In the genomic region with DNA sequence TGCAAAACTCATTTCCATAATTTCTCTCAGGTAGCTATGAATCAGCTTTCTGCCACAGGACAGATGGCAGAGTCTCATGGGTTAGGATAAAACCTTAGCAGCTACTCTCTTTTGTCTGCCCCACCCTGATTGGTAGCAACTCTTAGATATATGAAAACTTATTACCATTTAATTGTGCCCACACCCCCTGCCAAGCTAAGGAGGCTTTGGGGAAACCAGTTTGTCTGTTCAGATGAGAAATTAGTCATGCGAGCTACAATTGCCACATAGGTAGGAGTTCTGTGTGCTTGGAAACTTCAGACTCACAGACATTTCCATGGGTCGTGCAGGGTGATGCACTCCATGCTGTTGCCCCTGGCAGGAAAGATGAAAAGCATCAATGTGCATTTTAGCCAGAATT, we compare ENCODE assay signal across 9 cellular contexts. TPM values are rescaled to one million over a fixed set of nuclear protein-coding genes. Genes with fewer than 3 reads are reported as not detected.
DNase-seq lines count a peak whose midpoint lies in the region; ATAC-seq and TF ChIP-seq lines count a peak whose summit lies in the region.
"Had no signal": no experiment of that assay in that cellular context is flagged by ENCODE, and none has a peak within 500 bp of the region (broad histone marks: within the 10 kb centered on the region; RNA-seq: fewer than 3 reads in every experiment).

No MANE protein-coding gene starts in this region.

- H3K4me1 ChIP-seq in esophagus (ENCODE audit: control insufficient read depth in 2 of 2, insufficient read depth in 2 of 2, low read length in 1 of 2): peaks cover 7 to 14% of the 10 kb centered on the region in 2 donors

- no peak for ATAC-seq in activated B cell treated with CpG ODN at 0.5 μM for 24 hours (ENCODE audit: low read depth)
- ATAC-seq in stimulated activated effector memory CD8-positive, alpha-beta T cell treated with anti-CD3 and anti-CD28 coated beads, Interleukin-12 subunit alpha, Interleukin-12 subunit beta, amount 100 ng/mL, for 72 hours: peak; percentile 43

- H3K27ac Mint-ChIP-seq in T-helper 1 cell treated with Interleukin-12 subunit alpha and Interleukin-12 subunit beta and Interleukin-4 antibody, amounts not matched to agents 30 μg/mL and 1 μg/mL, for 36 hours: peak overlapping the region; percentile 14
- peak overlapping the region; percentile 27 for H3K27ac Mint-ChIP-seq in activated B cell treated with CpG ODN at 0.5 μM for 24 hours
- H3K27ac Mint-ChIP-seq in stimulated activated effector memory CD8-positive, alpha-beta T cell treated with anti-CD3 and anti-CD28 coated beads, Interleukin-12 subunit alpha, Interleukin-12 subunit beta, amount 100 ng/mL, for 72 hours: peak overlapping the region; percentile 33

- POLR2A ChIA-PET in activated B cell treated with CpG ODN at 0.5 μM for 24 hours (lab: Charles Lee): interaction anchor here (0.6 to 1.1 kb wide), 6 partner anchors 13 to 165 kb away, joined by 3 to 4 read pairs (median 3); no protein-coding TSS in a partner anchor

- intact Hi-C loops in activated B cell treated with CpG ODN at 0.5 μM for 24 hours (cut with micrococcal nuclease): no loop called here

- 32 to 54% methylated on average over 2 of the region's 2 CpGs for WGBS in esophagus, 2 donors

- TF ChIP-seq CTCF in activated B cell treated with CpG ODN at 0.5 μM for 24 hours (IDR thresholded peaks at IDR 0.05) (no peak), foreskin fibroblast (IDR thresholded peaks at IDR 0.05; ENCODE audit: low read depth, low read length) (no peak)

- H3K4me3 Mint-ChIP-seq in T-helper 1 cell treated with Interleukin-12 subunit alpha and Interleukin-12 subunit beta and Interleukin-4 antibody, amounts not matched to agents 30 μg/mL and 1 μg/mL, for 36 hours: no peak overlapping the region
- H3K4me3 Mint-ChIP-seq in activated B cell treated with CpG ODN at 0.5 μM for 24 hours: no peak overlapping the region
- no peak overlapping the region for H3K4me3 Mint-ChIP-seq in stimulated activated effector memory CD8-positive, alpha-beta T cell treated with anti-CD3 and anti-CD28 coated beads, Interleukin-12 subunit alpha, Interleukin-12 subunit beta, amount 100 ng/mL, for 72 hours

- no peaks in the 10 kb centered on the region for H3K9me3 ChIP-seq in esophagus (ENCODE audit: control insufficient read depth in 2 of 2, insufficient read depth in 1 of 2, low read depth in 1 of 2, low read length in 1 of 2)

- DNase-seq in T-helper 1 cell (no peak), activated B cell treated with CpG ODN at 0.5 μM for 24 hours (no peak), EL (no peak), foreskin fibroblast (no peak), NCI-H2029 (lab: John Stamatoyannopoulos, UW) (no peak)
- DNase-seq in stimulated activated effector memory CD8-positive, alpha-beta T cell treated with anti-CD3 and anti-CD28 coated beads, Interleukin-12 subunit alpha, Interleukin-12 subunit beta, amount 100 ng/mL, for 72 hours (ENCODE audit: low spot score in 2 of 2): no peak
- DNase-seq: brain microvascular endothelial cell had no signal

- H3K27me3 ChIP-seq in esophagus (ENCODE audit: control insufficient read depth in 1 of 2, insufficient read depth in 2 of 2, low read length in 2 of 2): no peaks in the 10 kb centered on the region
- H3K27me3 ChIP-seq: brain microvascular endothelial cell had no signal

- H3K4me1 Mint-ChIP-seq in T-helper 1 cell treated with Interleukin-12 subunit alpha and Interleukin-12 subunit beta and Interleukin-4 antibody, amounts not matched to agents 30 μg/mL and 1 μg/mL, for 36 hours (ENCODE audit: low read depth): peaks cover 78% of the 10 kb centered on the region
- peaks cover 87% of the 10 kb centered on the region for H3K4me1 Mint-ChIP-seq in activated B cell treated with CpG ODN at 0.5 μM for 24 hours
- peaks cover 78% of the 10 kb centered on the region for H3K4me1 Mint-ChIP-seq in stimulated activated effector memory CD8-positive, alpha-beta T cell treated with anti-CD3 and anti-CD28 coated beads, Interleukin-12 subunit alpha, Interleukin-12 subunit beta, amount 100 ng/mL, for 72 hours

- peaks cover 67% of the 10 kb centered on the region for H3K36me3 Mint-ChIP-seq in T-helper 1 cell treated with Interleukin-12 subunit alpha and Interleukin-12 subunit beta and Interleukin-4 antibody, amounts not matched to agents 30 μg/mL and 1 μg/mL, for 36 hours (ENCODE audit: low read depth)
- H3K36me3 Mint-ChIP-seq in activated B cell treated with CpG ODN at 0.5 μM for 24 hours (ENCODE audit: low read depth): peaks cover 87% of the 10 kb centered on the region
- H3K36me3 Mint-ChIP-seq in stimulated activated effector memory CD8-positive, alpha-beta T cell treated with anti-CD3 and anti-CD28 coated beads, Interleukin-12 subunit alpha, Interleukin-12 subunit beta, amount 100 ng/mL, for 72 hours: peaks cover 96% of the 10 kb centered on the region

- peak overlapping the region; percentile 65 to 75 for H3K27ac ChIP-seq in esophagus (ENCODE audit: low read depth in 2 of 2, low read length in 1 of 2)
- H3K27ac ChIP-seq: brain microvascular endothelial cell had no signal

- H3K4me3 ChIP-seq in esophagus (ENCODE audit: low read depth in 1 of 2, low read length in 2 of 2) (no peak overlapping the region), foreskin fibroblast (ENCODE audit: low read depth in 1 of 2, low read length in 2 of 2) (no peak overlapping the region)

- H3K9me3 Mint-ChIP-seq in T-helper 1 cell treated with Interleukin-12 subunit alpha and Interleukin-12 subunit beta and Interleukin-4 antibody, amounts not matched to agents 30 μg/mL and 1 μg/mL, for 36 hours: no peaks in the 10 kb centered on the region
- H3K9me3 Mint-ChIP-seq in activated B cell treated with CpG ODN at 0.5 μM for 24 hours: no peaks in the 10 kb centered on the region
- no peaks in the 10 kb centered on the region for H3K9me3 Mint-ChIP-seq in stimulated activated effector memory CD8-positive, alpha-beta T cell treated with anti-CD3 and anti-CD28 coated beads, Interleukin-12 subunit alpha, Interleukin-12 subunit beta, amount 100 ng/mL, for 72 hours

- H3K27me3 Mint-ChIP-seq in T-helper 1 cell treated with Interleukin-12 subunit alpha and Interleukin-12 subunit beta and Interleukin-4 antibody, amounts not matched to agents 30 μg/mL and 1 μg/mL, for 36 hours (ENCODE audit: low read depth): no peaks in the 10 kb centered on the region
- H3K27me3 Mint-ChIP-seq in activated B cell treated with CpG ODN at 0.5 μM for 24 hours: no peaks in the 10 kb centered on the region

- CTCF ChIA-PET in activated B cell treated with CpG ODN at 0.5 μM for 24 hours (lab: Charles Lee): interaction anchor here (1.2 kb wide), 1 partner anchor 59 kb away, joined by 4 read pairs; no protein-coding TSS in a partner anchor

- H3K36me3 ChIP-seq in esophagus (ENCODE audit: control insufficient read depth in 2 of 2, insufficient read depth in 2 of 2, low read length in 1 of 2): peaks cover 8 to 11% of the 10 kb centered on the region in 2 donors

RNA-seq across cellular contexts. Expression of gene CD44, which starts 39.9 kb away (rescaled TPM):
- total RNA-seq in activated B cell treated with CpG ODN at 0.5 μM for 24 hours: 1,441 and 1,546 TPM in 2 replicates
- 100 to 1,000 TPM; 130 to 161 TPM for polyA plus RNA-seq in esophagus
